Comparison of ENCODE assay signal across 16 cellular contexts in genomic region chr14:101006008-101006407, GRCh38.
DNase-seq lines count a peak whose midpoint lies in the region; ATAC-seq and TF ChIP-seq lines count a peak whose summit lies in the region.
"Had no signal": no experiment of that assay in that cellular context is flagged by ENCODE, and none has a peak within 500 bp of the region (broad histone marks: within the 10 kb centered on the region; RNA-seq: fewer than 3 reads in every experiment).

No MANE protein-coding gene starts in this region.

- H3K79me1 ChIP-seq in mesenchymal stem cell (replicated peaks; ENCODE audit: low read length, poor library complexity, severe bottlenecking) = no peaks in the 10 kb centered on the region

- H3K9me3 ChIP-seq in KOPT-K1 (ENCODE audit: insufficient read depth, low read length, poor library complexity, severe bottlenecking) (no peaks in the 10 kb centered on the region), mesenchymal stem cell (ENCODE audit: control insufficient read depth, low read length) (no peaks in the 10 kb centered on the region)
- H3K9me3 ChIP-seq: BE2C, SK-N-SH had no signal

- H3K27ac Mint-ChIP-seq in activated B cell treated with CpG ODN at 0.5 μM for 24 hours (no peak overlapping the region), nephron (peak overlapping the region; percentile 77 to 100 (median 96))
- H3K27ac Mint-ChIP-seq in activated CD4-positive, alpha-beta T cell treated with anti-CD3 and anti-CD28 coated beads, Interleukin-2, amount 10 ng/mL, durations not matched to agents 24 days and 14 days = no peak overlapping the region
- H3K27ac Mint-ChIP-seq: effector memory CD8-positive, alpha-beta T cell; IgD-negative memory B cell had no signal

- H2AK5ac ChIP-seq in mesenchymal stem cell (ENCODE audit: low read length, severe bottlenecking) = no peak overlapping the region

- POLR2A ChIA-PET in activated B cell treated with CpG ODN at 0.5 μM for 24 hours (lab: Charles Lee) = no interaction called here

- H3K4me1 Mint-ChIP-seq in activated B cell treated with CpG ODN at 0.5 μM for 24 hours = peaks cover 6% of the 10 kb centered on the region
- peaks cover 40% of the 10 kb centered on the region for H3K4me1 Mint-ChIP-seq in nephron
- H3K4me1 Mint-ChIP-seq in activated CD4-positive, alpha-beta T cell treated with anti-CD3 and anti-CD28 coated beads, Interleukin-2, amount 10 ng/mL, durations not matched to agents 24 days and 14 days = peaks cover 4% of the 10 kb centered on the region
- H3K4me1 Mint-ChIP-seq: IgD-negative memory B cell had no signal

- CTCF ChIA-PET in activated B cell treated with CpG ODN at 0.5 μM for 24 hours (lab: Charles Lee) = no interaction called here

- H3K27me3 ChIP-seq in mesenchymal stem cell (ENCODE audit: control insufficient read depth in 1 of 2, insufficient read depth in 1 of 2, low read length in 2 of 2) = no peaks in the 10 kb centered on the region
- H3K27me3 ChIP-seq: BE2C had no signal

- H3K4me3 Mint-ChIP-seq in activated B cell treated with CpG ODN at 0.5 μM for 24 hours = peak overlapping the region; percentile 2
- H3K4me3 Mint-ChIP-seq in nephron = peak overlapping the region in 1 of 3 experiments; percentile 19
- no peak overlapping the region for H3K4me3 Mint-ChIP-seq in activated CD4-positive, alpha-beta T cell treated with anti-CD3 and anti-CD28 coated beads, Interleukin-2, amount 10 ng/mL, durations not matched to agents 24 days and 14 days
- H3K4me3 Mint-ChIP-seq: effector memory CD8-positive, alpha-beta T cell; IgD-negative memory B cell had no signal

- H3K4me1 ChIP-seq in mesenchymal stem cell (ENCODE audit: control insufficient read depth, insufficient read depth, low read depth, low read length) = peaks cover 17% of the 10 kb centered on the region

- no peak overlapping the region for H3K4me3 ChIP-seq in mesenchymal stem cell (ENCODE audit: insufficient read depth in 1 of 2, low read depth in 1 of 2, low read length in 2 of 2)

- no peak overlapping the region for H2BK15ac ChIP-seq in mesenchymal stem cell (ENCODE audit: low read depth, poor library complexity, severe bottlenecking)

- H3K27ac ChIP-seq in KOPT-K1 (ENCODE audit: low read depth, low read length, poor library complexity, severe bottlenecking) = peak overlapping the region; percentile 47
- no peak overlapping the region for H3K27ac ChIP-seq in mesenchymal stem cell (ENCODE audit: low read length, poor library complexity, severe bottlenecking)

- H4K91ac ChIP-seq in mesenchymal stem cell (ENCODE audit: low read length) = no peak overlapping the region

- no peak overlapping the region for H3K4me2 ChIP-seq in mesenchymal stem cell (ENCODE audit: low read length, poor library complexity, severe bottlenecking)
- H3K4me2 ChIP-seq: SK-N-SH had no signal

- TF ChIP-seq CTCF in activated B cell treated with CpG ODN at 0.5 μM for 24 hours (IDR thresholded peaks at IDR 0.05) (no peak), nephron (IDR thresholded peaks at IDR 0.05; ENCODE audit: unreplicated experiment in 3 of 3) (no peak)

- H3K14ac ChIP-seq in mesenchymal stem cell (ENCODE audit: low read length in 2 of 2) = no peak overlapping the region

- H2BK5ac ChIP-seq in mesenchymal stem cell (ENCODE audit: low read depth, low read length, poor library complexity, severe bottlenecking) = no peak overlapping the region

- H2BK120ac ChIP-seq in mesenchymal stem cell (ENCODE audit: low read depth, low read length) = no peak overlapping the region

- peak; percentile 14 for DNase-seq in CMK (ENCODE audit: low read depth)
- no peak for DNase-seq in activated B cell treated with CpG ODN at 0.5 μM for 24 hours
- DNase-seq in DMS53 (lab: John Stamatoyannopoulos, UW) = no peak
- DNase-seq in mesenchymal stem cell = no peak
- DNase-seq in activated CD4-positive, alpha-beta T cell treated with anti-CD3 and anti-CD28 coated beads, Interleukin-2, amount 10 ng/mL, durations not matched to agents 24 days and 14 days = no peak
- DNase-seq: activated CD4-positive, CD25-positive, alpha-beta regulatory T cell; BE2C; effector memory CD8-positive, alpha-beta T cell; NCI-H1694; NCI-H446; SK-N-SH; stimulated activated naive CD4-positive, alpha-beta T cell had no signal

- H3K9me3 Mint-ChIP-seq in activated B cell treated with CpG ODN at 0.5 μM for 24 hours (no peaks in the 10 kb centered on the region), nephron (peaks cover 4% of the 10 kb centered on the region)
- no peaks in the 10 kb centered on the region for H3K9me3 Mint-ChIP-seq in activated CD4-positive, alpha-beta T cell treated with anti-CD3 and anti-CD28 coated beads, Interleukin-2, amount 10 ng/mL, durations not matched to agents 24 days and 14 days
- H3K9me3 Mint-ChIP-seq: effector memory CD8-positive, alpha-beta T cell had no signal

- no peaks in the 10 kb centered on the region for H3K36me3 ChIP-seq in KOPT-K1 (ENCODE audit: insufficient read depth, low read length)
- H3K36me3 ChIP-seq in mesenchymal stem cell (ENCODE audit: control insufficient read depth in 1 of 2, insufficient read depth in 2 of 2, low read depth in 1 of 2, low read length in 2 of 2) = peaks cover 0 to 62% of the 10 kb centered on the region in 2 experiments

- no peak overlapping the region for H2BK12ac ChIP-seq in mesenchymal stem cell (ENCODE audit: low read length in 2 of 2)

- no peak overlapping the region for H3K18ac ChIP-seq in mesenchymal stem cell (ENCODE audit: low read depth in 1 of 2, low read length in 2 of 2)

- H3K27me3 Mint-ChIP-seq in activated B cell treated with CpG ODN at 0.5 μM for 24 hours (peaks cover 6% of the 10 kb centered on the region), nephron (ENCODE audit: low read depth) (peaks cover 4% of the 10 kb centered on the region)
- peaks cover 7% of the 10 kb centered on the region for H3K27me3 Mint-ChIP-seq in activated CD4-positive, alpha-beta T cell treated with anti-CD3 and anti-CD28 coated beads, Interleukin-2, amount 10 ng/mL, durations not matched to agents 24 days and 14 days

- H2AFZ ChIP-seq in mesenchymal stem cell (ENCODE audit: low read depth, low read length) = no peak overlapping the region

- no peak overlapping the region for H3K4ac ChIP-seq in mesenchymal stem cell (ENCODE audit: low read depth in 1 of 2, low read length in 2 of 2)

- no peak overlapping the region for H4K8ac ChIP-seq in mesenchymal stem cell (ENCODE audit: low read length)

- WGBS in mesenchymal stem cell = 86% methylated on average over 9 of the region's 9 CpGs

- no peak overlapping the region for H3K9ac ChIP-seq in mesenchymal stem cell (ENCODE audit: low read length)
- H3K9ac ChIP-seq: SK-N-SH had no signal

- no peak overlapping the region for H3K23ac ChIP-seq in mesenchymal stem cell (ENCODE audit: low read length in 2 of 2)

- ATAC-seq in activated B cell treated with CpG ODN at 0.5 μM for 24 hours (ENCODE audit: low read depth) (no peak), HG02981 (IDR thresholded peaks at IDR 0.05; ENCODE audit: unreplicated experiment) (no peak)
- ATAC-seq: effector memory CD8-positive, alpha-beta T cell had no signal

- intact Hi-C loops in activated B cell treated with CpG ODN at 0.5 μM for 24 hours (cut with micrococcal nuclease) = no loop called here
- intact Hi-C loops in activated CD4-positive, alpha-beta T cell treated with anti-CD3 and anti-CD28 coated beads, Interleukin-2, amount 10 ng/mL, durations not matched to agents 24 days and 14 days (cut with micrococcal nuclease) = no loop called here

- H3K36me3 Mint-ChIP-seq in activated B cell treated with CpG ODN at 0.5 μM for 24 hours (ENCODE audit: low read depth) (no peaks in the 10 kb centered on the region), nephron (ENCODE audit: low read depth) (no peaks in the 10 kb centered on the region)
- H3K36me3 Mint-ChIP-seq in activated CD4-positive, alpha-beta T cell treated with anti-CD3 and anti-CD28 coated beads, Interleukin-2, amount 10 ng/mL, durations not matched to agents 24 days and 14 days (ENCODE audit: low read depth) = no peaks in the 10 kb centered on the region
- H3K36me3 Mint-ChIP-seq: IgD-negative memory B cell had no signal

Comparison
In these comparisons a context has a peak if more than half of its experiments do, and no peak if none do; other contexts are left out.
1. H3K27ac Mint-ChIP-seq: peak in nephron (3 of 3); none in activated B cell treated with CpG ODN at 0.5 μM for 24 hours (single experiment) and activated CD4-positive, alpha-beta T cell treated with anti-CD3 and anti-CD28 coated beads, Interleukin-2, amount 10 ng/mL, durations not matched to agents 24 days and 14 days (single experiment).